1 cellular context compared by ENCODE assay signal in the genomic region with DNA sequence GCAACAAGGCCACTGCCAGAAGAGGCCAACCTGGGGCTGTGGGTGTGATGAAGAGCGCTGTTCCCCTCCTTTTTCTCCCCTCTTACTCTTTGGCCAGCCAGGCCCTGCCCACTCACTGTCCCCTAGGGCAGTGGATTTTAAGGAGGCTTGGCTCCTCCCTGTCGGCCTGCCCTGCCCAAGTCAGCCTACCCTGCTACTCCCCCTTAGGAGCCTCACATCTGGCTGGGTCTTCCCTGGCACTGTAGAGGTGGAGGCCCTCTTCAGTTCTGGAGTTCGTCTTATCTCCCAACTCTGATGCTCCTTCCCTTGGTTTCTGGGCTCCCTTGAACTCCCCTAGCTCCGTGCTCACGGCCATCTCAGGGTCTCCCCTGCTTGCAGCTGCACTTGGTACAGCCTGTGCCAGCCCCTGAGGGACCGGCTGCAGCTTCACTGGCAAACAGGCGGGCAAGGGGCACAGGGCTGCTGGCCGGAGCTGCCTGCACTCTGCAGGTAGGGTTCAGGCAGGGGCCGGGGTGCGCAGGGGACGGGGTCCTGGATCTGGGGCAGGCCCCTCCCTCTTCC.
TF ChIP-seq lines count a peak whose summit lies in the region.

No MANE protein-coding gene starts in this region.

TF ChIP-seq in SK-N-SH, 30 proteins besides CTCF, POLR2A, EP300 and RAD21 (continued from another document):
- TF ChIP-seq, protein P1, sequence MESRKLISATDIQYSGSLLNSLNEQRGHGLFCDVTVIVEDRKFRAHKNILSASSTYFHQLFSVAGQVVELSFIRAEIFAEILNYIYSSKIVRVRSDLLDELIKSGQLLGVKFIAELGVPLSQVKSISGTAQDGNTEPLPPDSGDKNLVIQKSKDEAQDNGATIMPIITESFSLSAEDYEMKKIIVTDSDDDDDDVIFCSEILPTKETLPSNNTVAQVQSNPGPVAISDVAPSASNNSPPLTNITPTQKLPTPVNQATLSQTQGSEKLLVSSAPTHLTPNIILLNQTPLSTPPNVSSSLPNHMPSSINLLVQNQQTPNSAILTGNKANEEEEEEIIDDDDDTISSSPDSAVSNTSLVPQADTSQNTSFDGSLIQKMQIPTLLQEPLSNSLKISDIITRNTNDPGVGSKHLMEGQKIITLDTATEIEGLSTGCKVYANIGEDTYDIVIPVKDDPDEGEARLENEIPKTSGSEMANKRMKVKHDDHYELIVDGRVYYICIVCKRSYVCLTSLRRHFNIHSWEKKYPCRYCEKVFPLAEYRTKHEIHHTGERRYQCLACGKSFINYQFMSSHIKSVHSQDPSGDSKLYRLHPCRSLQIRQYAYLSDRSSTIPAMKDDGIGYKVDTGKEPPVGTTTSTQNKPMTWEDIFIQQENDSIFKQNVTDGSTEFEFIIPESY (IDR thresholded peaks at IDR 0.05; ENCODE audit: borderline replicate concordance, low read depth) = no peak
- TF ChIP-seq JUND (IDR thresholded peaks at IDR 0.05) (no peak), RXRA (IDR thresholded peaks at IDR 0.05; ENCODE audit: borderline replicate concordance, low read depth) (no peak)
TF ChIP-seq in SK-N-SH: peak in this region for 0.
